In genomic region chr5:139147743-139148079, GRCh38 we compare ENCODE assay signal across 9 cellular contexts. TPM values are rescaled to one million over a fixed set of nuclear protein-coding genes. Genes with fewer than 3 reads are reported as not detected.
DNase-seq lines count a peak whose midpoint lies in the region; ATAC-seq and TF ChIP-seq lines count a peak whose summit lies in the region.
"Had no signal": no experiment of that assay in that cellular context is flagged by ENCODE, and none has a peak within 500 bp of the region (broad histone marks: within the 10 kb centered on the region; RNA-seq: fewer than 3 reads in every experiment).

No MANE protein-coding gene starts in this region.

- no peak overlapping the region for H3K4me3 Mint-ChIP-seq in MCF 10A (ENCODE audit: unreplicated experiment)

- ATAC-seq in left lobe of liver, result peak; percentile 94
- no peak for ATAC-seq in HG03280 (IDR thresholded peaks at IDR 0.05; ENCODE audit: unreplicated experiment)

- intact Hi-C loops in MCF 10A (cut with micrococcal nuclease), result no loop called here

- no peak for TF ChIP-seq CTCF in MCF 10A (IDR thresholded peaks at IDR 0.05; ENCODE audit: unreplicated experiment)

- no peak overlapping the region for H3K27ac Mint-ChIP-seq in MCF 10A (ENCODE audit: low read depth, unreplicated experiment)

- CTCF ChIA-PET in MCF 10A (lab: Yijun Ruan, JAX), result interaction anchor here (0.5 to 1.4 kb wide), 5 partner anchors 13 to 61 kb away, joined by 3 to 6 read pairs (median 3); no protein-coding TSS in a partner anchor

- H3K27me3 Mint-ChIP-seq in MCF 10A (ENCODE audit: insufficient read depth, unreplicated experiment), result no peaks in the 10 kb centered on the region

- BruUV-seq in MCF 10A (replicated peaks; lab: Mats Ljungman, UMichigan), result no TSS peak

- H3K9me3 Mint-ChIP-seq in MCF 10A (ENCODE audit: unreplicated experiment), result no peaks in the 10 kb centered on the region

- peaks cover 33% of the 10 kb centered on the region for H3K4me1 Mint-ChIP-seq in MCF 10A (ENCODE audit: insufficient read depth, unreplicated experiment)

- no peaks in the 10 kb centered on the region for H3K36me3 Mint-ChIP-seq in MCF 10A (ENCODE audit: insufficient read depth, unreplicated experiment)

- POLR2A ChIA-PET in MCF 10A (lab: Yijun Ruan, JAX), result interaction anchor here (0.5 to 3.2 kb wide), 12 partner anchors 9 to 194 kb away, joined by 3 to 19 read pairs (median 3); partner anchors contain the start of genes PAIP2 and SIL1

- peak; percentile 25 for DNase-seq in NCI-H510A treated with DMSO at 0.1 percent for 48 hours (lab: John Stamatoyannopoulos, UW)
- DNase-seq in NCI-H510A (lab: John Stamatoyannopoulos, UW), result no peak
- DNase-seq in MCF 10A (ENCODE audit: unreplicated experiment), result peak; percentile 94
- DNase-seq in left lobe of liver (ENCODE audit: low spot score), result peak; percentile 78
- peak; percentile 62 for DNase-seq in ureter (ENCODE audit: low spot score)
- DNase-seq in SHP77 (lab: John Stamatoyannopoulos, UW), result no peak
- DNase-seq in stimulated activated CD4-positive, alpha-beta T cell treated with anti-CD3 and anti-CD28 coated beads, Interleukin-15, amount 100 ng/mL, for 24 hours, result no peak
- DNase-seq: T1000 had no signal

RNA-seq across cellular contexts. Expression of gene SIL1, which starts 50.5 kb away (rescaled TPM):
- total RNA-seq in MCF 10A (2022) (114 and 175 TPM in 2 replicates), left lobe of liver (90.6 TPM), ureter (83.0 TPM)

Comparison
In these comparisons a context has a peak if more than half of its experiments do, and no peak if none do; other contexts are left out.
1. DNase-seq: peak in NCI-H510A treated with DMSO at 0.1 percent for 48 hours (single experiment), MCF 10A (single experiment), left lobe of liver (single experiment) and ureter (single experiment); none in NCI-H510A (single experiment), SHP77 (0 of 2) and stimulated activated CD4-positive, alpha-beta T cell treated with anti-CD3 and anti-CD28 coated beads, Interleukin-15, amount 100 ng/mL, for 24 hours (single experiment).